8 cellular contexts compared by ENCODE assay signal in the genomic region with DNA sequence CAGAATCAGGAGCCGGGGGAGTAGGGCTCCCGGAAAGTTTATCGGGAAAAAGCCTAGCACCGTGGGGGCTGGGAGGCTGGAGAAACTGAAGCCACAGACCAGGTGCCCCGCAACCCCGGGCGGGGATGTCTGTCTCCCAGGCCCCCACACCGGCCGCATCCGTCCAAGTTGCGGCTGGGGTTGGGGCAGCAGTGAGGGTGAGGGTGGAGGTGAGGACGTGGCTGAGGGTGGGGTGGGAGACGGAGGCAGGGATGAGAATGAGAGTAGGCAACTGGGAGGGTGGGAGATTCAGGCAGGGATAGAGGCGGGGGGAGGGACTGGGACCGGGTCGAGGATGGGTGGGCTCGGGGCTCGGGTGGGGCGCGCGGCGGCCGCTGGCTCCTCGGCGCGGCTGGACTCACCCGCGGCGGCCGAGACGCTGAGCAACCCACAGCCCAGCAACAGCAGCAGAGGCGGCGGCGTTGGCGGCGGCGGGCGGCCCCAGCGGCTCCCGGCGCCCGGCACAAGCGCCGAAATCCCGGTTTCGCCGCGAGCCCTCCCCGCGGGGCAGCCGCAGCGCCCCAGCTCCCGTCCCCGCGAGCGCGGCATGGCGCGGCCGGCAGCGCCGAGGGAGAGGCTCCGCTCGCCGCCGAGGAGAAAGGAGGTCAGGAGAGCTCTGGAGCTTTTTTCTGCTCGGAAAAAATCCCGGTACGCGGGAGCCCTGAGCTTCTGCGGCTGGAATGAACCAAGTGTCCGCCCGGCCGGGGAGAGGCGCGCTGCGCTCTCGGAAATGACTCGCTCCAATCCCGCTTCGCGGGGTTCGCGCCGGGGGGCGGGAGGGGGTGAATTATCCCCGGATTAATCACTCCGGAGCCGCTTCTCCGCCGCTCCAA. TPM values are rescaled to one million over a fixed set of nuclear protein-coding genes. Genes with fewer than 3 reads are reported as not detected.
DNase-seq lines count a peak whose midpoint lies in the region; ATAC-seq and TF ChIP-seq lines count a peak whose summit lies in the region.

A gene (minus strand): TSS at position 721 of the 872 bp plus-strand sequence. CDS start 133 bp downstream, at position 588.

- H3K27ac ChIP-seq in iPS DF 6.9 (ENCODE audit: low read length), result no peak within 1 kb of the TSS

- peaks cover 45% of the 10 kb centered on the region for H3K9me3 Mint-ChIP-seq in MCF 10A (ENCODE audit: unreplicated experiment)
- no peaks in the 10 kb centered on the region for H3K9me3 Mint-ChIP-seq in activated T-helper 17 cell treated with anti-CD3 and anti-CD28 coated beads, Interleukin-2, amount 50 U/mL, for 72 hours

- intact Hi-C loops in MCF 10A (cut with micrococcal nuclease), result no loop called here

- CTCF ChIA-PET in MCF 10A (lab: Yijun Ruan, JAX), result interaction anchor here (0.6 kb wide), 1 partner anchor 9 kb away, joined by 3 read pairs; no protein-coding TSS in a partner anchor

- H3K4me3 Mint-ChIP-seq in MCF 10A (ENCODE audit: unreplicated experiment), result no peak within 1 kb of the TSS
- H3K4me3 Mint-ChIP-seq in activated T-helper 17 cell treated with anti-CD3 and anti-CD28 coated beads, Interleukin-2, amount 50 U/mL, for 72 hours, result peak within 1 kb of the TSS; percentile 26

- peaks cover 3% of the 10 kb centered on the region; the same call in 1 of the 2 replicates for H3K4me1 ChIP-seq in iPS DF 6.9 (ENCODE audit: control insufficient read depth, insufficient read depth, low read length)

- WGBS in iPS DF 6.9 (ENCODE audit: insufficient coverage, insufficient read length), result no CpG with 5 or more reads among the region's 91 CpGs

- no peaks in the 10 kb centered on the region for H3K27me3 Mint-ChIP-seq in MCF 10A (ENCODE audit: insufficient read depth, unreplicated experiment)
- peaks cover 46% of the 10 kb centered on the region for H3K27me3 Mint-ChIP-seq in activated T-helper 17 cell treated with anti-CD3 and anti-CD28 coated beads, Interleukin-2, amount 50 U/mL, for 72 hours

- H3K36me3 ChIP-seq in iPS DF 6.9 (ENCODE audit: control insufficient read depth, insufficient read depth, low read length), result no peaks in the 10 kb centered on the region

- H3K36me3 Mint-ChIP-seq in MCF 10A (ENCODE audit: insufficient read depth, unreplicated experiment), result no peaks in the 10 kb centered on the region
- no peaks in the 10 kb centered on the region for H3K36me3 Mint-ChIP-seq in activated T-helper 17 cell treated with anti-CD3 and anti-CD28 coated beads, Interleukin-2, amount 50 U/mL, for 72 hours (ENCODE audit: low read depth)

- no peaks in the 10 kb centered on the region for H3K4me1 Mint-ChIP-seq in MCF 10A (ENCODE audit: insufficient read depth, unreplicated experiment)
- peaks cover 5% of the 10 kb centered on the region for H3K4me1 Mint-ChIP-seq in activated T-helper 17 cell treated with anti-CD3 and anti-CD28 coated beads, Interleukin-2, amount 50 U/mL, for 72 hours

- no peak within 1 kb of the TSS for H3K27ac Mint-ChIP-seq in MCF 10A (ENCODE audit: low read depth, unreplicated experiment)
- H3K27ac Mint-ChIP-seq in activated T-helper 17 cell treated with anti-CD3 and anti-CD28 coated beads, Interleukin-2, amount 50 U/mL, for 72 hours, result no peak within 1 kb of the TSS

- H3K4me3 ChIP-seq in iPS DF 6.9 (ENCODE audit: low read length) (peak within 1 kb of the TSS; percentile 70), skeletal muscle cell (ENCODE audit: low read depth, low read length) (peak within 1 kb of the TSS; percentile 39)

- in situ Hi-C loops in T47D (cut with HindIII; ENCODE audit: low pct_unique_long_range_greater_than_20kb, low sequenced_read_pairs), result no loop called here

- no TSS peak for BruUV-seq in MCF 10A (replicated peaks; lab: Mats Ljungman, UMichigan)

- ATAC-seq in activated T-helper 17 cell treated with anti-CD3 and anti-CD28 coated beads, Interleukin-2, amount 50 U/mL, for 72 hours (replicated peaks), result no peak
- ATAC-seq in HG03097 (IDR thresholded peaks at IDR 0.05; ENCODE audit: low FRiP score, unreplicated experiment) (no peak), GM18858 (IDR thresholded peaks at IDR 0.05; ENCODE audit: unreplicated experiment) (no peak)

- no peaks in the 10 kb centered on the region for H3K27me3 ChIP-seq in iPS DF 6.9 (ENCODE audit: control insufficient read depth, insufficient read depth, low read length)

- peak; percentile 14 to 17 for DNase-seq in T47D (ENCODE audit: low read depth in 1 of 2, low spot score in 1 of 2)
- no peak for DNase-seq in MCF 10A (ENCODE audit: unreplicated experiment)
- no peak for DNase-seq in iPS DF 6.9 (ENCODE audit: low read depth, low spot score)
- DNase-seq in skeletal muscle cell (ENCODE audit: low read depth), result peak; percentile 2
- DNase-seq in GM19238 (ENCODE audit: insufficient read length, low spot score), result no peak

- POLR2A ChIA-PET in MCF 10A (lab: Yijun Ruan, JAX), result no interaction called here

- H3K9me3 ChIP-seq in iPS DF 6.9 (ENCODE audit: control insufficient read depth, insufficient read depth, low read length), result no peaks in the 10 kb centered on the region

- TF ChIP-seq CTCF in MCF 10A (IDR thresholded peaks at IDR 0.05; ENCODE audit: unreplicated experiment), result no peak

RNA-seq across cellular contexts. Expression of the gene that starts here (rescaled TPM):
- total RNA-seq in MCF 10A (2022), result not detected in 2 replicates
- not detected for total RNA-seq in activated T-helper 17 cell treated with anti-CD3 and anti-CD28 coated beads, Interleukin-2, amount 50 U/mL, for 72 hours

Comparison
In these comparisons a context has a peak if more than half of its experiments do, and no peak if none do; other contexts are left out.
1. DNase-seq: peak in T47D (2 of 2) and skeletal muscle cell (single experiment); none in MCF 10A (single experiment), iPS DF 6.9 (single experiment) and GM19238 (single experiment).